In genomic region chrX:115191490-115192243, GRCh38 we compare ENCODE assay signal across 12 cellular contexts. TPM values are rescaled to one million over a fixed set of nuclear protein-coding genes. Genes with fewer than 3 reads are reported as not detected.
"Had no signal": no experiment of that assay in that cellular context is flagged by ENCODE, and none has a peak within 500 bp of the region (broad histone marks: within the 10 kb centered on the region; RNA-seq: fewer than 3 reads in every experiment).

No MANE protein-coding gene starts in this region.

- H3K4me3 Mint-ChIP-seq: GM23338, H9, HFFc6 had no signal

- ATAC-seq: GM23338, HCT116 had no signal

- H3K4me1 ChIP-seq: HAP-1 had no signal

- H3K27ac Mint-ChIP-seq: GM23338, HFFc6 had no signal

- H3K27ac ChIP-seq: GM23248 had no signal

- H3K4me1 Mint-ChIP-seq: GM23338 had no signal

- H3K4me3 ChIP-seq: GM23248, GM23338, HAP-1 had no signal

- H3K36me3 ChIP-seq: HAP-1 had no signal

- H3K4me2 ChIP-seq: GM23338 had no signal

- DNase-seq: GM23248, GOT3, H7, H9, HCEC 1CT, HFFc6 had no signal

- H3K9ac ChIP-seq: GM23248 had no signal

- H2AFZ ChIP-seq: GM23248, GM23338 had no signal

- FAIRE-seq: H1, H54 had no signal

- H3K9me3 ChIP-seq: HAP-1 had no signal

RNA-seq across cellular contexts. Expression of gene RBMXL3, which starts 2.5 kb away (rescaled TPM):
- total RNA-seq: GM23248, GM23338, H1, H4, H7, H9, HFFc6 had no signal
- polyA plus RNA-seq: GM23248, GM23338, H1 had no signal
